ENCODE assay signal across 16 cellular contexts in the genomic region with DNA sequence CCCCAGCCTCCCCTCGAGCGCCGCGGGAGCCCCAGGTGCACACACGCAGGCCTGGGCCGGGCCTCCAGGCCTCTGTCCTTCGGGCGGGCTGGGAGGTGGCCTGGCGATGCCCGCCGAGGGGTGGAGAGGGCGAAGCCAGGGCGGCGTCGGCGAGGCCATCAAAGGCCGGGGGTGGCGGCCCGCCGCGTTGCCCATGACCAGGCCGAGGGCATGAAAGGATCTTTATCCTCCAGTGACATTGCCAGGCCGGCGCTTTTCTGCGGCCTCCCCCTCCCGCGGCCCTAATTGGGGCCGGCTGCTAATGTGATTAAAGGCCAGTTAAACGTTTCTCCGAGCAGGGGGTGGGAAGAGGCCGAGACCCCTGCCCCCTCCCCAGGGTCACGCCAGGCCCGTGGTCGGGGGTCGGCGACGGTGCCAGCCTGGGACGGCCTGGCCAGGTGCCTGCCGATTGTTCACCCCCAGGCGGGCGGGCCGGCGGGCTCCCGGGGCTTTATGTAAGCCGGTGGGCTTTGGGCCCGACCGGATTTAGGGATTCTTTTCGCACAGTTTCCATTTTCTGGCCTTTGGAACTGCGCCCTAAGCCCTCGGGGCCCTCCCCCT.
DNase-seq lines count a peak whose midpoint lies in the region; ATAC-seq, FAIRE-seq and TF ChIP-seq lines count a peak whose summit lies in the region.
"Had no signal": no experiment of that assay in that cellular context is flagged by ENCODE, and none has a peak within 500 bp of the region (broad histone marks: within the 10 kb centered on the region; RNA-seq: fewer than 3 reads in every experiment).

No MANE protein-coding gene starts in this region.

- no peak overlapping the region for H3K18ac ChIP-seq in H1 (ENCODE audit: extremely low read depth, low read length)

- no peak for FAIRE-seq in H1 (lab: Jason Lieb, UNC)

- H3K36me3 ChIP-seq in HUES48 (ENCODE audit: control insufficient read depth, insufficient read depth, low read length) (no peaks in the 10 kb centered on the region), H1 (ENCODE audit: control insufficient read depth in 2 of 4, insufficient read depth in 4 of 4, low read length in 3 of 4) (peaks cover 0 to 14% (median 0%) of the 10 kb centered on the region in 4 experiments; a peak in 1 of 8 replicates), testis (ENCODE audit: low read depth, missing control alignments) (no peaks in the 10 kb centered on the region), tibial nerve (no peaks in the 10 kb centered on the region)
- H3K36me3 ChIP-seq: HAP-1 had no signal

- H3K9me3 ChIP-seq in HUES48 (ENCODE audit: control insufficient read depth, insufficient read depth, low read length) (no peaks in the 10 kb centered on the region), H1 (ENCODE audit: insufficient read depth in 2 of 2, low read depth in 1 of 2, low read length in 1 of 2) (no peaks in the 10 kb centered on the region), testis (no peaks in the 10 kb centered on the region), tibial nerve (no peaks in the 10 kb centered on the region)
- H3K9me3 ChIP-seq: HAP-1 had no signal

- CTCF ChIA-PET in H1 (lab: Charles Lee; ENCODE audit: partially characterized antibody), result interaction anchor here (0.6 kb wide), 1 partner anchor 39 kb away, joined by 3 read pairs; no protein-coding TSS in a partner anchor
- CTCF ChIA-PET in activated naive CD4-positive, alpha-beta T cell treated with anti-CD3 and anti-CD28 coated beads, Interleukin-2, amount 10 ng/mL, durations not matched to agents 7 days and 5 days (lab: Charles Lee), result no interaction called here

- H2BK20ac ChIP-seq in H1 (ENCODE audit: low read length), result no peak overlapping the region

- no peak overlapping the region for H2BK15ac ChIP-seq in H1 (ENCODE audit: low read length)

- no peak overlapping the region for H3K56ac ChIP-seq in H1 (replicated peaks; ENCODE audit: insufficient read length, low read depth, low read length)

- no peak overlapping the region for H3K4me3 Mint-ChIP-seq in activated naive CD4-positive, alpha-beta T cell treated with anti-CD3 and anti-CD28 coated beads, Interleukin-2, amount 10 ng/mL, durations not matched to agents 7 days and 5 days
- H3K4me3 Mint-ChIP-seq: B cell; CD4-positive, alpha-beta T cell had no signal

- no peak overlapping the region for H3K27ac Mint-ChIP-seq in activated naive CD4-positive, alpha-beta T cell treated with anti-CD3 and anti-CD28 coated beads, Interleukin-2, amount 10 ng/mL, durations not matched to agents 7 days and 5 days
- H3K27ac Mint-ChIP-seq: B cell; CD4-positive, alpha-beta T cell had no signal

- no peak overlapping the region for H3K23ac ChIP-seq in H1 (ENCODE audit: insufficient read length)

- H3K23me2 ChIP-seq in H1 (ENCODE audit: low read depth, low read length), result peaks cover 4% of the 10 kb centered on the region; the same call in 1 of the 2 replicates

- H2AK5ac ChIP-seq in H1 (ENCODE audit: low read depth, low read length), result no peak overlapping the region

- H3K36me3 Mint-ChIP-seq in activated naive CD4-positive, alpha-beta T cell treated with anti-CD3 and anti-CD28 coated beads, Interleukin-2, amount 10 ng/mL, durations not matched to agents 7 days and 5 days, result no peaks in the 10 kb centered on the region

- H3K9ac ChIP-seq in HUES48 (ENCODE audit: low read depth, low read length) (no peak overlapping the region), H1 (replicated peaks in 1 of 4; ENCODE audit: extremely low read depth in 1 of 4, low read depth in 3 of 4, low read length in 3 of 4) (no peak overlapping the region)

- H3K79me1 ChIP-seq in H1 (ENCODE audit: low read depth, low read length), result no peaks in the 10 kb centered on the region

- no peak overlapping the region for H3K14ac ChIP-seq in H1 (ENCODE audit: insufficient read length)

- POLR2A ChIA-PET in H1 (lab: Charles Lee; ENCODE audit: partially characterized antibody), result no interaction called here

- no peak for TF ChIP-seq POLR2A in H1 (IDR thresholded peaks at IDR 0.05; ENCODE audit: control extremely low read depth in 1 of 2, low read depth in 2 of 2, low read length in 2 of 2)
- TF ChIP-seq POLR2A in testis (IDR thresholded peaks at IDR 0.05), result no peak
- no peak for TF ChIP-seq POLR2A in tibial nerve (IDR thresholded peaks at IDR 0.05)

- peak overlapping the region; percentile 50; the same call in 1 of the 2 replicates for H3K4me3 ChIP-seq in HUES48 (ENCODE audit: low read depth, low read length)
- H3K4me3 ChIP-seq in H1 (ENCODE audit: extremely low read depth in 1 of 4, insufficient read depth in 2 of 4, low read depth in 3 of 4, low read length in 4 of 4), result peak overlapping the region in 2 of 4 experiments; percentile 2 to 58; a peak in 3 of 8 replicates
- peak overlapping the region; percentile 22 to 58 for H3K4me3 ChIP-seq in testis
- H3K4me3 ChIP-seq in tibial nerve, result no peak overlapping the region
- H3K4me3 ChIP-seq: HAP-1 had no signal

- H2BK12ac ChIP-seq in H1 (ENCODE audit: low read depth, low read length), result no peak overlapping the region; the same call in 1 of the 2 replicates

- no peaks in the 10 kb centered on the region for H3K4me1 Mint-ChIP-seq in activated naive CD4-positive, alpha-beta T cell treated with anti-CD3 and anti-CD28 coated beads, Interleukin-2, amount 10 ng/mL, durations not matched to agents 7 days and 5 days

- no peak for TF ChIP-seq CTCF in H1 (IDR thresholded peaks at IDR 0.05; ENCODE audit: control extremely low read depth in 1 of 3, insufficient read depth in 1 of 3, low read depth in 1 of 3, low read length in 3 of 3)
- TF ChIP-seq CTCF in testis (IDR thresholded peaks at IDR 0.05), result no peak
- no peak for TF ChIP-seq CTCF in tibial nerve (IDR thresholded peaks at IDR 0.05)

- H2BK5ac ChIP-seq in H1 (ENCODE audit: low read depth, low read length), result no peak overlapping the region

- no peak overlapping the region for H4K8ac ChIP-seq in H1 (ENCODE audit: extremely low read depth, insufficient read depth, low read length)

- peaks cover 0 to 2% of the 10 kb centered on the region in 2 experiments for H4K20me1 ChIP-seq in H1 (replicated peaks in 1 of 2; ENCODE audit: control insufficient read depth in 1 of 2, insufficient read depth in 2 of 2, low read length in 2 of 2)

- WGBS in H1 (ENCODE audit: extremely low coverage in 1 of 2, insufficient coverage in 1 of 2, insufficient read length in 1 of 2, insufficient replicate concordance in 2 of 2, low coverage in 1 of 2, low lambda C conversion rate in 2 of 2, missing lambda C conversion rate in 1 of 2), 2 experiments, result 6% methylated on average over 25 of the region's 50 CpGs; no CpG with 5 or more reads in 1 of the 2 experiments
- 46 to 60% methylated on average over 20 to 42 of the region's 50 CpGs for WGBS in testis, 2 donors
- 6 to 14% methylated on average over 22 to 35 of the region's 50 CpGs for WGBS in tibial nerve, 2 donors

- no peak overlapping the region for H2BK120ac ChIP-seq in H1 (replicated peaks; ENCODE audit: low read depth, low read length)

- H3K4me1 ChIP-seq in HUES48 (ENCODE audit: control insufficient read depth, insufficient read depth, low read length), result peaks cover 13% of the 10 kb centered on the region; the same call in 1 of the 2 replicates
- peaks cover 0 to 3% (median 0%) of the 10 kb centered on the region in 4 experiments; a peak in 1 of 7 replicates for H3K4me1 ChIP-seq in H1 (replicated peaks in 1 of 4; ENCODE audit: control insufficient read depth in 3 of 4, insufficient read depth in 4 of 4, low read length in 3 of 4)
- peaks cover 10% of the 10 kb centered on the region for H3K4me1 ChIP-seq in testis
- H3K4me1 ChIP-seq in tibial nerve, result peaks cover 0 to 22% (median 3%) of the 10 kb centered on the region in 4 donors
- H3K4me1 ChIP-seq: HAP-1 had no signal

- H3K79me2 ChIP-seq in H1 (ENCODE audit: control insufficient read depth in 1 of 2, insufficient read depth in 2 of 2, low read length in 2 of 2), result no peaks in the 10 kb centered on the region

- H3K27me3 Mint-ChIP-seq in activated naive CD4-positive, alpha-beta T cell treated with anti-CD3 and anti-CD28 coated beads, Interleukin-2, amount 10 ng/mL, durations not matched to agents 7 days and 5 days, result peaks cover 56% of the 10 kb centered on the region

- H3K27ac ChIP-seq in HUES48 (ENCODE audit: low read depth, low read length), result no peak overlapping the region
- no peak overlapping the region for H3K27ac ChIP-seq in H1 (ENCODE audit: low read depth, low read length)
- peak overlapping the region in 1 of 2 donors; percentile 30 for H3K27ac ChIP-seq in testis
- no peak overlapping the region for H3K27ac ChIP-seq in tibial nerve

- peak in 1 of 2 experiments; percentile 68 for DNase-seq in H1 (ENCODE audit: low read depth in 1 of 2, low spot score in 2 of 2)
- DNase-seq in mesenteric fat pad (ENCODE audit: low spot score), result peak; percentile 81
- no peak for DNase-seq in testis
- no peak for DNase-seq in tibial nerve (ENCODE audit: low spot score in 2 of 2)
- DNase-seq in activated naive CD4-positive, alpha-beta T cell treated with anti-CD3 and anti-CD28 coated beads, Interleukin-2, amount 10 ng/mL, durations not matched to agents 7 days and 5 days, result no peak
- DNase-seq in anterior cingulate cortex (lab: John Stamatoyannopoulos, UW), result no peak
- DNase-seq: CD4-positive, alpha-beta T cell; DND-41; NCI-H1417 treated with DMSO at 0.1 percent for 48 hours; NCI-H2029 treated with DMSO at 0.1 percent for 48 hours; NCI-H510A treated with DMSO at 0.1 percent for 48 hours; SHP77 treated with DMSO at 0.1 percent for 48 hours had no signal

- H3K4ac ChIP-seq in H1 (replicated peaks; ENCODE audit: insufficient read length, low read depth, low read length), result no peak overlapping the region

- H3K9me3 Mint-ChIP-seq in activated naive CD4-positive, alpha-beta T cell treated with anti-CD3 and anti-CD28 coated beads, Interleukin-2, amount 10 ng/mL, durations not matched to agents 7 days and 5 days, result no peaks in the 10 kb centered on the region
- H3K9me3 Mint-ChIP-seq: CD4-positive, alpha-beta T cell had no signal

- TF ChIP-seq EP300 in H1 (IDR thresholded peaks at IDR 0.05; ENCODE audit: borderline replicate concordance in 1 of 2, low read depth in 2 of 2, low read length in 2 of 2), result no peak
- TF ChIP-seq EP300 in tibial nerve (IDR thresholded peaks at IDR 0.05), result no peak

- H3K27me3 ChIP-seq in HUES48 (ENCODE audit: control insufficient read depth, insufficient read depth, low read length) (peaks cover 88% of the 10 kb centered on the region), H1 (replicated peaks in 1 of 4; ENCODE audit: control insufficient read depth in 3 of 4, extremely low read depth in 1 of 4, insufficient read depth in 3 of 4, low read length in 3 of 4) (peaks cover 41 to 75% (median 61%) of the 10 kb centered on the region in 4 experiments), testis (no peaks in the 10 kb centered on the region), tibial nerve (peaks cover 0 to 62% of the 10 kb centered on the region in 2 donors)

- intact Hi-C loops in testis (cut with DNase I; ENCODE audit: low total_unique reads), result no loop called here

- ATAC-seq in GM21737 (IDR thresholded peaks at IDR 0.05; ENCODE audit: unreplicated experiment), result no peak

- TF ChIP-seq RAD21 in H1 (IDR thresholded peaks at IDR 0.05 in 1 of 2, conservative IDR thresholded peaks at IDR 0.05 in 1 of 2; ENCODE audit: low read depth in 2 of 2, low read length in 2 of 2), result no peak

- H4K5ac ChIP-seq in H1 (ENCODE audit: insufficient read length, low read depth, low read length), result no peak overlapping the region

- peak overlapping the region; percentile 63 to 65 for H3K4me2 ChIP-seq in H1 (ENCODE audit: insufficient read depth in 1 of 2, low read depth in 2 of 2, low read length in 2 of 2)

- H4K91ac ChIP-seq in H1 (replicated peaks; ENCODE audit: insufficient read length, low read length), result no peak overlapping the region

- H2AFZ ChIP-seq in H1 (ENCODE audit: low read length), result no peak overlapping the region

Comparison
In these comparisons a context has a peak if more than half of its experiments do, and no peak if none do; other contexts are left out.
1. H3K4me3 ChIP-seq: peak in HUES48 (single experiment) and testis (2 of 2); none in tibial nerve (0 of 4).